In the genomic region with DNA sequence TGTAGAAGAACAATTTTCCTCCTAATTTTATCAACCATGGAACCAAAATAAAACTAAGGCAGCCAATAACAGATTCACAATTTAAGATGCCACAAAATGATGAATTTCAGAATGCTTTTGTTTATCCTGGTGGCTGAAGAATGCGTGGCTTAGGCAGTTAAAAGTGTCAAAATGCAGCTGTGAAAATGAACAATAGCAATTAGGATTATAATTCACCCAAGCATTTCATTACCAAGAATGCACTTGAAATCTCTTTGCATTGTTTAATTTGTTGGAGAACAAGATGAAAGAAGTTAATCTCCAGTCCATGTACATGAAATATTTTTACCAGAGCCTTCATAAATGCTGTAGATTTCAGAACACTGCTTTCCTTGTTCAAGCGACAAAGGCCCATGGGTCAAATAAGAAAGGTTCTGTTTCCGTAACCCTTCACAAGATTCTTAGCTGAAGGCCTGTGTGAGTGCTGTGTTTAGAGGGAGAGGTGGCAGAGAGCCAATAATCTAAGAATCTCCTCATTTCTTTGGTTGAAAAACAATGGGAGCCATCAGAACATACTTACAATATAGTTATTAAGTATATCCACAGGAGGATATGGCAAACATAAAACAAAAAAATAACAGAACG, we compare ENCODE assay signal across 12 cellular contexts. TPM values are rescaled to one million over a fixed set of nuclear protein-coding genes. Genes with fewer than 3 reads are reported as not detected.
DNase-seq lines count a peak whose midpoint lies in the region; ATAC-seq and TF ChIP-seq lines count a peak whose summit lies in the region.
"Had no signal": no experiment of that assay in that cellular context is flagged by ENCODE, and none has a peak within 500 bp of the region (broad histone marks: within the 10 kb centered on the region; RNA-seq: fewer than 3 reads in every experiment).

No MANE protein-coding gene starts in this region.

- H3K9ac ChIP-seq in HUES6 (ENCODE audit: low read length): no peak overlapping the region

- H3K4me3 Mint-ChIP-seq in mesothelial cell of epicardium: no peak overlapping the region
- H3K4me3 Mint-ChIP-seq: activated CD4-positive, alpha-beta T cell treated with anti-CD3 and anti-CD28 coated beads, Interleukin-2, amount 10 ng/mL, durations not matched to agents 7 days and 5 days; activated naive CD4-positive, alpha-beta T cell treated with anti-CD3 and anti-CD28 coated beads, Interleukin-2, amount 10 ng/mL, durations not matched to agents 7 days and 5 days had no signal

- no peaks in the 10 kb centered on the region for H3K27me3 Mint-ChIP-seq in mesothelial cell of epicardium (ENCODE audit: low read depth)
- H3K27me3 Mint-ChIP-seq: activated CD4-positive, alpha-beta T cell treated with anti-CD3 and anti-CD28 coated beads, Interleukin-2, amount 10 ng/mL, durations not matched to agents 7 days and 5 days; activated naive CD4-positive, alpha-beta T cell treated with anti-CD3 and anti-CD28 coated beads, Interleukin-2, amount 10 ng/mL, durations not matched to agents 7 days and 5 days had no signal

- no peak for ATAC-seq in HG02840 (IDR thresholded peaks at IDR 0.05; ENCODE audit: low FRiP score, unreplicated experiment)

- intact Hi-C loops in ascending aorta (cut with DNase I): loop anchor here (1.0 to 10.0 kb wide), 4 partner anchors 38 to 1313 kb away; a partner anchor contains a TSS

- H3K36me3 Mint-ChIP-seq in mesothelial cell of epicardium: peaks cover 5% of the 10 kb centered on the region

- H3K4me1 ChIP-seq in HUES6 (ENCODE audit: control insufficient read depth, insufficient read depth, low read length) (peaks cover 16% of the 10 kb centered on the region; the same call in 1 of the 2 replicates), ascending aorta (peaks cover 0 to 9% of the 10 kb centered on the region in 2 donors)

- H3K4me3 ChIP-seq in HUES6 (ENCODE audit: low read depth, low read length) (no peak overlapping the region), ascending aorta (no peak overlapping the region)
- H3K4me3 ChIP-seq: hepatocyte, MG63, smooth muscle cell had no signal

- no peak for DNase-seq in ascending aorta (ENCODE audit: low spot score in 2 of 2)
- no peak for DNase-seq in mesothelial cell of epicardium (ENCODE audit: low spot score in 2 of 2, unreplicated experiment in 2 of 2)
- peak; percentile 58 for DNase-seq in superior temporal gyrus (ENCODE audit: extremely low spot score)
- no peak for DNase-seq in NCI-H446 treated with DMSO at 0.1 percent for 48 hours (lab: John Stamatoyannopoulos, UW)
- DNase-seq in HUDEP-2 (lab: John Stamatoyannopoulos, UW; ENCODE audit: unreplicated experiment in 76 of 76): no peak
- DNase-seq: activated CD4-positive, alpha-beta T cell treated with anti-CD3 and anti-CD28 coated beads, Interleukin-2, amount 10 ng/mL, durations not matched to agents 7 days and 5 days; activated naive CD4-positive, alpha-beta T cell treated with anti-CD3 and anti-CD28 coated beads, Interleukin-2, amount 10 ng/mL, durations not matched to agents 7 days and 5 days; MG63 had no signal

- H3K9me3 Mint-ChIP-seq in mesothelial cell of epicardium: peaks cover 3% of the 10 kb centered on the region

- H3K27me3 ChIP-seq in HUES6 (ENCODE audit: control insufficient read depth, insufficient read depth, low read length): no peaks in the 10 kb centered on the region
- H3K27me3 ChIP-seq in ascending aorta: no peaks in the 10 kb centered on the region
- H3K27me3 ChIP-seq: hepatocyte, MG63 had no signal

- H3K4me1 Mint-ChIP-seq in mesothelial cell of epicardium: peaks cover 31% of the 10 kb centered on the region

- H3K27ac Mint-ChIP-seq in mesothelial cell of epicardium: peak overlapping the region; percentile 54
- H3K27ac Mint-ChIP-seq: activated CD4-positive, alpha-beta T cell treated with anti-CD3 and anti-CD28 coated beads, Interleukin-2, amount 10 ng/mL, durations not matched to agents 7 days and 5 days; activated naive CD4-positive, alpha-beta T cell treated with anti-CD3 and anti-CD28 coated beads, Interleukin-2, amount 10 ng/mL, durations not matched to agents 7 days and 5 days had no signal

- 0 out of 2 replicates have a peak overlapping the region, but pooled peaks have one; percentile 62 for H3K27ac ChIP-seq in HUES6 (ENCODE audit: low read depth, low read length)
- H3K27ac ChIP-seq in ascending aorta: peak overlapping the region; percentile 31 to 41
- H3K27ac ChIP-seq: hepatocyte had no signal

- TF ChIP-seq CTCF in ascending aorta (IDR thresholded peaks at IDR 0.05) (no peak), mesothelial cell of epicardium (IDR thresholded peaks at IDR 0.05; ENCODE audit: unreplicated experiment) (no peak)

- H3K9me3 ChIP-seq in HUES6 (ENCODE audit: control insufficient read depth, insufficient read depth, low read depth, low read length): no peaks in the 10 kb centered on the region
- no peaks in the 10 kb centered on the region for H3K9me3 ChIP-seq in ascending aorta

- peaks cover 15% of the 10 kb centered on the region for H3K36me3 ChIP-seq in HUES6 (ENCODE audit: control insufficient read depth, insufficient read depth, low read length)
- peaks cover 2 to 4% of the 10 kb centered on the region in 2 donors for H3K36me3 ChIP-seq in ascending aorta

RNA-seq across cellular contexts. Expression of a gene that starts 39.3 kb away (rescaled TPM):
- total RNA-seq in ascending aorta: 16.4 TPM
- total RNA-seq in mesothelial cell of epicardium: 74.8 to 85.2 TPM (median 77.7 TPM) in 3 replicates
